Comparison of ENCODE assay signal across 1 cellular context in genomic region chr1:116634386-116634785, GRCh38. TPM values are rescaled to one million over a fixed set of nuclear protein-coding genes. Genes with fewer than 3 reads are reported as not detected.
"Had no signal": no experiment of that assay in that cellular context is flagged by ENCODE, and none has a peak within 500 bp of the region (broad histone marks: within the 10 kb centered on the region; RNA-seq: fewer than 3 reads in every experiment).

No MANE protein-coding gene starts in this region.

RNA-seq across cellular contexts. Expression of gene IGSF3, which starts 33.1 kb away (rescaled TPM):
- total RNA-seq: OCI-LY7 had no signal
